Comparison of ENCODE assay signal across 11 cellular contexts in the genomic region with DNA sequence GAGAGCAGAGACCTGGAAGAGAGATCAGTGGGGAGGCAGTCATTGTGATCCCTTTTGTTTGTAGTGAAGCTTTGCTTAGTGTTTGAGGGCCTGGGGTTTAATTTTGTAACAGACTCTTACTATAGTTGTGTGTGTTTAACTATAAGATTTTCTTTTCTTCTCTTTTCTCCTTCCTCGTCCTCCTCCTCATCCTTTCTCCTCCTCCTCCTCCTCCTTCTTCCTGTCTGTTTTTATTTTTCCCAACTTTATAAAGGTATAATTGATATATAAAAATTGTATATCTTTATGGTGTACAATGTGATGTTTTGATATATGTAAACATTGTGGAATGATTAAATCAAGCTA.
DNase-seq lines count a peak whose midpoint lies in the region; ATAC-seq and TF ChIP-seq lines count a peak whose summit lies in the region.
"Had no signal": no experiment of that assay in that cellular context is flagged by ENCODE, and none has a peak within 500 bp of the region (broad histone marks: within the 10 kb centered on the region; RNA-seq: fewer than 3 reads in every experiment).

No MANE protein-coding gene starts in this region.

- no peaks in the 10 kb centered on the region for H3K36me3 ChIP-seq in PC-9 (ENCODE audit: low read depth)
- no peaks in the 10 kb centered on the region for H3K36me3 ChIP-seq in thoracic aorta

- no peak overlapping the region for H3K4me3 Mint-ChIP-seq in mesothelial cell of epicardium
- H3K4me3 Mint-ChIP-seq in T-helper 17 cell, result no peak overlapping the region
- H3K4me3 Mint-ChIP-seq: activated CD4-positive, alpha-beta memory T cell treated with anti-CD3 and anti-CD28 coated beads, Interleukin-2, amount 10 ng/mL, durations not matched to agents 7 days and 5 days; T-helper 1 cell treated with Interleukin-12 subunit alpha and Interleukin-12 subunit beta and Interleukin-4 antibody, amounts not matched to agents 30 μg/mL and 1 μg/mL, for 36 hours had no signal

- H3K9me3 ChIP-seq in PC-9 (ENCODE audit: insufficient read depth, low read depth) (no peaks in the 10 kb centered on the region), thoracic aorta (no peaks in the 10 kb centered on the region), T-helper 17 cell (ENCODE audit: control insufficient read depth, low read length, poor library complexity, severe bottlenecking) (no peaks in the 10 kb centered on the region)

- DNase-seq in PC-9 (no peak), coronary artery (ENCODE audit: low spot score) (no peak), mesothelial cell of epicardium (ENCODE audit: low spot score in 2 of 2, unreplicated experiment in 2 of 2) (no peak), thoracic aorta (ENCODE audit: low spot score) (no peak), T-helper 17 cell (no peak), NCI-H446 treated with DMSO at 0.1 percent for 48 hours (lab: John Stamatoyannopoulos, UW) (no peak)
- DNase-seq: activated CD4-positive, alpha-beta memory T cell treated with anti-CD3 and anti-CD28 coated beads, Interleukin-2, amount 10 ng/mL, durations not matched to agents 7 days and 5 days; activated naive CD4-positive, alpha-beta T cell treated with Interleukin-2 at 50 U/mL for 16 hours; NCI-H1436 had no signal

- no peaks in the 10 kb centered on the region for H3K9me2 ChIP-seq in PC-9 (ENCODE audit: insufficient read depth)

- H3K4me3 ChIP-seq in PC-9 (no peak overlapping the region), coronary artery (peak overlapping the region; percentile 51), thoracic aorta (peak overlapping the region; percentile 39)

- peaks cover 34% of the 10 kb centered on the region for H3K4me1 Mint-ChIP-seq in mesothelial cell of epicardium
- peaks cover 10% of the 10 kb centered on the region for H3K4me1 Mint-ChIP-seq in T-helper 17 cell

- BruUV-seq in PC-9 (replicated peaks; lab: Mats Ljungman, UMichigan), result no TSS peak

- H3K27me3 Mint-ChIP-seq in mesothelial cell of epicardium (ENCODE audit: low read depth), result no peaks in the 10 kb centered on the region
- H3K27me3 Mint-ChIP-seq in T-helper 17 cell, result no peaks in the 10 kb centered on the region
- H3K27me3 Mint-ChIP-seq: activated CD4-positive, alpha-beta memory T cell treated with anti-CD3 and anti-CD28 coated beads, Interleukin-2, amount 10 ng/mL, durations not matched to agents 7 days and 5 days had no signal

- H3K27me3 ChIP-seq in PC-9 (ENCODE audit: insufficient read depth, low read depth), result no peaks in the 10 kb centered on the region
- H3K27me3 ChIP-seq in thoracic aorta (replicated peaks; ENCODE audit: insufficient read depth), result no peaks in the 10 kb centered on the region

- H3K9me3 Mint-ChIP-seq in mesothelial cell of epicardium, result no peaks in the 10 kb centered on the region
- H3K9me3 Mint-ChIP-seq: activated CD4-positive, alpha-beta memory T cell treated with anti-CD3 and anti-CD28 coated beads, Interleukin-2, amount 10 ng/mL, durations not matched to agents 7 days and 5 days; T-helper 1 cell treated with Interleukin-12 subunit alpha and Interleukin-12 subunit beta and Interleukin-4 antibody, amounts not matched to agents 30 μg/mL and 1 μg/mL, for 36 hours had no signal

- H3F3A ChIP-seq in PC-9 (ENCODE audit: insufficient read depth, low read depth), result peaks cover 56% of the 10 kb centered on the region

- peaks cover 64% of the 10 kb centered on the region for H3K4me1 ChIP-seq in PC-9 (replicated peaks; ENCODE audit: insufficient read depth)
- peaks cover 25 to 37% of the 10 kb centered on the region in 2 donors for H3K4me1 ChIP-seq in thoracic aorta (ENCODE audit: control insufficient read depth in 1 of 2, low read depth in 2 of 2)

- CTCF ChIA-PET in PC-9 (lab: Charles Lee), result interaction anchor here (0.6 to 2.5 kb wide), 15 partner anchors 9 to 177 kb away, joined by 3 to 21 read pairs (median 3); no protein-coding TSS in a partner anchor

- H3K27ac ChIP-seq in PC-9 (peak overlapping the region; percentile 77), coronary artery (peak overlapping the region; percentile 77 to 88), thoracic aorta (peak overlapping the region; percentile 29 to 69)

- H3K36me3 Mint-ChIP-seq in mesothelial cell of epicardium (no peaks in the 10 kb centered on the region), T-helper 17 cell (ENCODE audit: low read depth) (no peaks in the 10 kb centered on the region)

- H4K20me1 ChIP-seq in PC-9 (ENCODE audit: insufficient read depth), result no peaks in the 10 kb centered on the region

- H3K79me2 ChIP-seq in PC-9 (ENCODE audit: low read depth), result peaks cover 64% of the 10 kb centered on the region

- POLR2A ChIA-PET in PC-9 (lab: Charles Lee; ENCODE audit: unreplicated experiment), result interaction anchor here (0.6 to 0.7 kb wide), 3 partner anchors 26 to 278 kb away, joined by 3 to 4 read pairs (median 3); no protein-coding TSS in a partner anchor

- H3K27ac Mint-ChIP-seq in mesothelial cell of epicardium (peak overlapping the region; percentile 92), T-helper 17 cell (no peak overlapping the region)
- H3K27ac Mint-ChIP-seq: activated CD4-positive, alpha-beta memory T cell treated with anti-CD3 and anti-CD28 coated beads, Interleukin-2, amount 10 ng/mL, durations not matched to agents 7 days and 5 days; T-helper 1 cell treated with Interleukin-12 subunit alpha and Interleukin-12 subunit beta and Interleukin-4 antibody, amounts not matched to agents 30 μg/mL and 1 μg/mL, for 36 hours had no signal

- ATAC-seq in thoracic aorta (ENCODE audit: insufficient number of reproducible peaks, low FRiP score, low read depth) (no peak), T-helper 17 cell (no peak), HG02981 (IDR thresholded peaks at IDR 0.05; ENCODE audit: unreplicated experiment) (no peak)

- H3K4me2 ChIP-seq in PC-9, result peak overlapping the region; percentile 63

- H2AFZ ChIP-seq in PC-9, result no peak overlapping the region

- intact Hi-C loops in PC-9 (cut with micrococcal nuclease; ENCODE audit: unreplicated experiment), result loop anchor here (1.0 to 10.0 kb wide), 5 partner anchors 17 to 121 kb away; no protein-coding TSS in a partner anchor

- TF ChIP-seq CTCF in PC-9 (conservative IDR thresholded peaks at IDR 0.05) (no peak; the same call in none of the 2 replicates), coronary artery (IDR thresholded peaks at IDR 0.05) (no peak), mesothelial cell of epicardium (IDR thresholded peaks at IDR 0.05; ENCODE audit: unreplicated experiment) (no peak), thoracic aorta (IDR thresholded peaks at IDR 0.05) (no peak)
